23 cellular contexts compared by ENCODE assay signal in genomic region chr12:104655059-104655609, GRCh38.
"Had no signal": no experiment of that assay in that cellular context is flagged by ENCODE, and none has a peak within 500 bp of the region (broad histone marks: within the 10 kb centered on the region; RNA-seq: fewer than 3 reads in every experiment).

No MANE protein-coding gene starts in this region.

- H3K4me1 ChIP-seq: pancreas, uterus had no signal

- H3K27ac Mint-ChIP-seq: activated naive CD8-positive, alpha-beta T cell treated with anti-CD3 and anti-CD28 coated beads, Interleukin-2, amount 10 ng/mL, durations not matched to agents 7 days and 5 days; T-cell had no signal

- H3K9ac ChIP-seq: SK-N-SH had no signal

- H3K27me3 Mint-ChIP-seq: activated naive CD8-positive, alpha-beta T cell treated with anti-CD3 and anti-CD28 coated beads, Interleukin-2, amount 10 ng/mL, durations not matched to agents 7 days and 5 days; naive B cell; T-cell had no signal

- H3K4me2 ChIP-seq: SK-N-SH, smooth muscle cell had no signal

- H3K27me3 ChIP-seq: left lung, pancreas, right lobe of liver, tibial nerve, uterus had no signal

- H3K9me3 Mint-ChIP-seq: activated naive CD8-positive, alpha-beta T cell treated with anti-CD3 and anti-CD28 coated beads, Interleukin-2, amount 10 ng/mL, durations not matched to agents 7 days and 5 days; naive B cell; T-cell had no signal

- H3K4me3 ChIP-seq: coronary artery, left lung, mucosa of descending colon, pancreas, right lobe of liver, smooth muscle cell, tibial nerve, uterus had no signal

- H3K27ac ChIP-seq: coronary artery, left lung, pancreas, right lobe of liver, tibial nerve, uterus had no signal

- ATAC-seq: left lung; mucosa of descending colon; pancreas; right lobe of liver; stimulated activated naive CD8-positive, alpha-beta T cell treated with anti-CD3 and anti-CD28 coated beads, Interleukin-15, Interleukin-2, amounts not matched to agents 100 U/mL and 50 U/mL, for 24 hours; T-cell had no signal

- DNase-seq: activated CD4-positive, alpha-beta T cell treated with anti-CD3 and anti-CD28 coated beads for 1 hour; activated CD4-positive, alpha-beta T cell treated with anti-CD3 and anti-CD28 coated beads, Interleukin-2, amount 50 U/mL, for 4 hours; activated naive CD4-positive, alpha-beta T cell; activated naive CD8-positive, alpha-beta T cell treated with anti-CD3 and anti-CD28 coated beads, Interleukin-2, amount 10 ng/mL, durations not matched to agents 7 days and 5 days; amygdala; head of caudate nucleus; kidney; left lung; mammary epithelial cell; mucosa of descending colon; naive B cell; pancreas; right lobe of liver; SK-N-SH; stimulated activated CD4-positive, alpha-beta T cell treated with anti-CD3 and anti-CD28 coated beads, Interleukin-4, amount 100 ng/mL, for 1 hour; stimulated activated naive CD8-positive, alpha-beta T cell treated with anti-CD3 and anti-CD28 coated beads, Interleukin-15, Interleukin-2, amounts not matched to agents 100 U/mL and 50 U/mL, for 24 hours; substantia nigra; T-cell; T-helper 9 cell; uterus had no signal

- H3K4me3 Mint-ChIP-seq: activated naive CD8-positive, alpha-beta T cell treated with anti-CD3 and anti-CD28 coated beads, Interleukin-2, amount 10 ng/mL, durations not matched to agents 7 days and 5 days; naive B cell; T-cell had no signal

- H3K36me3 ChIP-seq: left lung, pancreas, right lobe of liver, tibial nerve, uterus had no signal
